ENCODE assay signal across 12 cellular contexts in the genomic region with DNA sequence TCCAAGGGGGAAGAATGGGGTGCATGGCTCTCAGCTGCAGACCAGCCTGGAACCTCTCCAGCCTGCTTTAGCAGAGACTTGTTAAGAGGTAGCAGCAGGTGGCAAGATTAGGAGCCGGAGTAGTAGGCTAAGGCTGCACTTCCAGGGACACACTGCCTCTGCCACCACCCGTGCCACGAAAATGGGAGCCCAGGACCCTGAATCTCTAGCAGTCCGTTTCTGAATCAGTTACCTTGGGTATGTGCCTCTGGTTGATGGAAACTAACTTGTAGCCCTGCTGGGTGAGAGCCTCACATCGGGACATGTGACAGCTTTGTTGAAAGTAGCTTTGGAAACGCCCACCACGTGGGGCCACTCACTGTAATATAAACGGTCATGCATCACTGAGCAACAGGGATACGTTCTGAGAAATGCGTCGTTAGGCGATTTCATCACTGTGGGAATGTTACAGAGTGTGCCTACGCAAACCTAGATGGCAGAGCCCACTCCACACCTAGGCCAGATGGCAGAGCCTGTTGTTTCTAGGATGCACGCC. TPM values are rescaled to one million over a fixed set of nuclear protein-coding genes. Genes with fewer than 3 reads are reported as not detected.
DNase-seq lines count a peak whose midpoint lies in the region; ATAC-seq and TF ChIP-seq lines count a peak whose summit lies in the region.
"Had no signal": no experiment of that assay in that cellular context is flagged by ENCODE, and none has a peak within 500 bp of the region (broad histone marks: within the 10 kb centered on the region; RNA-seq: fewer than 3 reads in every experiment).

No MANE protein-coding gene starts in this region.

- H3K4me1 Mint-ChIP-seq in brain (peaks cover 54% of the 10 kb centered on the region), glutamatergic neuron (ENCODE audit: low read depth, unreplicated experiment) (peaks cover 6% of the 10 kb centered on the region)

- H3K4me3 ChIP-seq in psoas muscle = no peak overlapping the region
- no peak overlapping the region for H3K4me3 ChIP-seq in lower lobe of right lung
- H3K4me3 ChIP-seq: pancreas had no signal

- no peaks in the 10 kb centered on the region for H3K9me3 Mint-ChIP-seq in brain
- H3K9me3 Mint-ChIP-seq in glutamatergic neuron (ENCODE audit: unreplicated experiment) = no peaks in the 10 kb centered on the region

- no peak for TF ChIP-seq CTCF in brain (conservative IDR thresholded peaks at IDR 0.05)
- no peak for TF ChIP-seq CTCF in psoas muscle (IDR thresholded peaks at IDR 0.05)
- no peak for TF ChIP-seq CTCF in glutamatergic neuron (IDR thresholded peaks at IDR 0.05; ENCODE audit: partially characterized antibody, unreplicated experiment)
- TF ChIP-seq CTCF in lower lobe of right lung (IDR thresholded peaks at IDR 0.05) = no peak

- H3K36me3 ChIP-seq in psoas muscle (ENCODE audit: insufficient read depth in 1 of 2, low read depth in 1 of 2) = no peaks in the 10 kb centered on the region
- H3K36me3 ChIP-seq in lower lobe of right lung = peaks cover 3% of the 10 kb centered on the region
- H3K36me3 ChIP-seq: pancreas had no signal

- H3K4me1 ChIP-seq in psoas muscle (peaks cover 5% of the 10 kb centered on the region), lower lobe of right lung (peaks cover 22% of the 10 kb centered on the region)
- H3K4me1 ChIP-seq: pancreas had no signal

- no peaks in the 10 kb centered on the region for H3K36me3 Mint-ChIP-seq in brain
- H3K36me3 Mint-ChIP-seq in glutamatergic neuron (ENCODE audit: unreplicated experiment) = no peaks in the 10 kb centered on the region

- H3K27me3 Mint-ChIP-seq in brain (no peaks in the 10 kb centered on the region), glutamatergic neuron (ENCODE audit: unreplicated experiment) (no peaks in the 10 kb centered on the region)

- intact Hi-C loops in psoas muscle (cut with DNase I) (no loop called here), lower lobe of right lung (cut with DNase I) (no loop called here)

- 43 to 57% (median 56%) methylated on average over 14 of the region's 14 CpGs for WGBS in psoas muscle, 3 donors

- H3K27ac ChIP-seq in psoas muscle (no peak overlapping the region), lower lobe of right lung (no peak overlapping the region)
- H3K27ac ChIP-seq: pancreas had no signal

- H3K27ac Mint-ChIP-seq in brain = peak overlapping the region; percentile 11 to 84 (median 54)
- H3K27ac Mint-ChIP-seq in glutamatergic neuron (ENCODE audit: unreplicated experiment) = no peak overlapping the region

- H3K9me3 ChIP-seq in psoas muscle = no peaks in the 10 kb centered on the region
- no peaks in the 10 kb centered on the region for H3K9me3 ChIP-seq in lower lobe of right lung
- H3K9me3 ChIP-seq: pancreas had no signal

- no peaks in the 10 kb centered on the region for H3K27me3 ChIP-seq in psoas muscle (ENCODE audit: insufficient read depth in 3 of 3, low read length in 2 of 3)
- no peaks in the 10 kb centered on the region for H3K27me3 ChIP-seq in lower lobe of right lung (ENCODE audit: low read depth)
- H3K27me3 ChIP-seq: pancreas had no signal

- DNase-seq in DMS53 (lab: John Stamatoyannopoulos, UW) (peak; percentile 83), NCI-H2029 treated with DMSO at 0.1 percent for 48 hours (lab: John Stamatoyannopoulos, UW) (peak; percentile 18), psoas muscle (no peak), glutamatergic neuron (no peak), lower lobe of right lung (no peak)
- DNase-seq in stimulated activated CD4-positive, alpha-beta T cell treated with anti-CD3 and anti-CD28 coated beads, Interleukin-2, amount 100 ng/mL, for 48 hours = no peak
- DNase-seq: erythroblast, T1000 had no signal

- ATAC-seq in psoas muscle (peak in 3 of 4 donors; percentile 44 to 68 (median 63)), lower lobe of right lung (no peak), GM21367 (IDR thresholded peaks at IDR 0.05; ENCODE audit: unreplicated experiment) (no peak)
- ATAC-seq: pancreas had no signal

- H3K4me3 Mint-ChIP-seq in brain (peak overlapping the region in 3 of 5 experiments; percentile 17 to 26 (median 26)), glutamatergic neuron (ENCODE audit: unreplicated experiment) (no peak overlapping the region)

RNA-seq across cellular contexts. Expression of a gene that starts 25.9 kb away (rescaled TPM):
- 280 TPM for polyA plus RNA-seq in brain (ENCODE audit: insufficient read depth, low read depth, low replicate concordance)
- 10 to 100 TPM; 11.6 to 30.8 (median 13.2) TPM for total RNA-seq in psoas muscle
- polyA plus RNA-seq in psoas muscle = 10 to 100 TPM; 11.4 to 18.7 (median 11.5) TPM
- 1.4 TPM for total RNA-seq in glutamatergic neuron (ENCODE audit: unreplicated experiment)
- 45.3 TPM for total RNA-seq in lower lobe of right lung

RNA-seq across cellular contexts. Expression of a gene that starts 32.8 kb away (rescaled TPM):
- polyA plus RNA-seq in brain (ENCODE audit: insufficient read depth, low read depth, low replicate concordance) (not detected), psoas muscle (under 1 TPM in 1 of 3 donors, not detected in 2; 0.47 TPM)
- total RNA-seq in psoas muscle (not detected), glutamatergic neuron (ENCODE audit: unreplicated experiment) (not detected), lower lobe of right lung (not detected)
- total RNA-seq: astrocyte, pancreas had no signal
- polyA plus RNA-seq: pancreas had no signal

Comparison
In these comparisons a context has a peak if more than half of its experiments do, and no peak if none do; other contexts are left out.
1. DNase-seq: peak in DMS53 (single experiment) and NCI-H2029 treated with DMSO at 0.1 percent for 48 hours (single experiment); none in psoas muscle (0 of 2), glutamatergic neuron (single experiment), lower lobe of right lung (single experiment) and stimulated activated CD4-positive, alpha-beta T cell treated with anti-CD3 and anti-CD28 coated beads, Interleukin-2, amount 100 ng/mL, for 48 hours (0 of 2).
2. ATAC-seq: peak in psoas muscle (3 of 4); none in lower lobe of right lung (0 of 2) and GM21367 (single experiment).